In the genomic region with DNA sequence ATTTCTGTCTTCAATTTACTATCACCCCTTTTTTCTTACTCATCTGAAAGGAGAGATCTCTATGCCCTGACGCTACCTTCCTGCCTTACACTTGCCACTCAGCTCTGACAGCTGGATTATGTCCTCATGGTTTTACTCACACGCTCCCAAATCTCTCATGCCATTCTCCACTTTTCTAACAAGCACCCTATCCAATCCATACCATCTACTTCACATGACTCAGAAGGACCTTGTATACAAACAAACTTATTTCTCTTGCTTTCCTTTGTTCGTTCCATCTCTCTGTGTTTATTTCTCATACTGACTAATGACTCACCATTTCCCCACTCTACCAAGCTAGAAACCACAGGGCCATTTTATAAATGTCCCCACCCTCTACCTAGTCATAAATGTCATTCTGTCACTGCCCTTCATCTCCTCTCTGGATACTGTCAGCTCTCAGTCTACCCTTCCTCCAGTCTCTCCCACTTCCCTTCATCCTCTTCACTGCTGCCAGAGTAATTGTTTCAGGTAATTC, we compare ENCODE assay signal across 8 cellular contexts.
DNase-seq lines count a peak whose midpoint lies in the region; ATAC-seq and TF ChIP-seq lines count a peak whose summit lies in the region.
"Had no signal": no experiment of that assay in that cellular context is flagged by ENCODE, and none has a peak within 500 bp of the region (broad histone marks: within the 10 kb centered on the region; RNA-seq: fewer than 3 reads in every experiment).

No MANE protein-coding gene starts in this region.

- no peak overlapping the region for H3K27ac ChIP-seq in neuronal stem cell (replicated peaks; ENCODE audit: low read length)
- H3K27ac ChIP-seq: HL-60 had no signal

- no peak overlapping the region for H2BK15ac ChIP-seq in neuronal stem cell (ENCODE audit: low read length)

- no peak overlapping the region for H3K4ac ChIP-seq in neuronal stem cell (ENCODE audit: low read length)

- WGBS in lower leg skin, 2 donors: 93% methylated on average over 3 of the region's 3 CpGs
- no CpG with 5 or more reads among the region's 3 CpGs for WGBS in neuronal stem cell (ENCODE audit: extremely low coverage in 2 of 2, insufficient read length in 2 of 2, insufficient replicate concordance in 1 of 2), 2 donors

- no peaks in the 10 kb centered on the region for H3K27me3 ChIP-seq in neuronal stem cell (ENCODE audit: control insufficient read depth in 3 of 3, insufficient read depth in 3 of 3, low read depth in 1 of 3, low read length in 3 of 3)

- H3K9me3 ChIP-seq in neuronal stem cell (replicated peaks in 1 of 2; ENCODE audit: control insufficient read depth in 2 of 2, insufficient read depth in 1 of 2, low read depth in 1 of 2, low read length in 2 of 2): no peaks in the 10 kb centered on the region

- DNase-seq in T-cell (no peak), naive B cell (no peak), lower leg skin (ENCODE audit: low spot score in 2 of 2) (no peak), neuronal stem cell (ENCODE audit: low spot score) (no peak), GM03348 (ENCODE audit: low spot score) (no peak)

- peaks cover 12 to 28% (median 21%) of the 10 kb centered on the region in 3 donors for H3K4me1 Mint-ChIP-seq in T-cell
- H3K4me1 Mint-ChIP-seq in naive B cell: no peaks in the 10 kb centered on the region

- no peak overlapping the region for H2BK120ac ChIP-seq in neuronal stem cell (ENCODE audit: low read depth, low read length)

- no peak overlapping the region for H4K91ac ChIP-seq in neuronal stem cell (ENCODE audit: low read depth, low read length, poor library complexity)

- H3K27me3 Mint-ChIP-seq in T-cell: no peaks in the 10 kb centered on the region
- H3K27me3 Mint-ChIP-seq in naive B cell: no peaks in the 10 kb centered on the region

- CTCF ChIA-PET in T-cell (lab: Charles Lee): no interaction called here

- H3K9ac ChIP-seq in neuronal stem cell (ENCODE audit: low read depth, low read length, poor library complexity): no peak overlapping the region

- H3K9me3 Mint-ChIP-seq in T-cell (no peaks in the 10 kb centered on the region), naive B cell (no peaks in the 10 kb centered on the region)

- TF ChIP-seq POLR2A in lower leg skin (IDR thresholded peaks at IDR 0.05): no peak

- no peak overlapping the region for H2AFZ ChIP-seq in neuronal stem cell (ENCODE audit: low read length)

- no peak overlapping the region for H3K4me2 ChIP-seq in neuronal stem cell (ENCODE audit: insufficient read depth, low read length, poor library complexity, severe bottlenecking)

- H3K4me3 Mint-ChIP-seq in T-cell: peak overlapping the region in 2 of 3 donors; percentile 0 to 7
- H3K4me3 Mint-ChIP-seq in naive B cell: no peak overlapping the region

- no peak overlapping the region for H3K23ac ChIP-seq in neuronal stem cell (ENCODE audit: low read depth, low read length, poor library complexity)

- peak; percentile 71 for ATAC-seq in GM18520 (IDR thresholded peaks at IDR 0.05; ENCODE audit: unreplicated experiment)
- peak; percentile 75 for ATAC-seq in HG02623 (IDR thresholded peaks at IDR 0.05; ENCODE audit: unreplicated experiment)
- ATAC-seq in T-cell (replicated peaks in 1 of 4): peak in 3 of 4 experiments; percentile 80 to 94 (median 88)
- no peak for ATAC-seq in naive B cell (ENCODE audit: low read depth in 2 of 2)

- H3K18ac ChIP-seq in neuronal stem cell (ENCODE audit: low read length): no peak overlapping the region

- H4K8ac ChIP-seq in neuronal stem cell (ENCODE audit: low read depth, low read length): no peak overlapping the region

- no peak for TF ChIP-seq CTCF in lower leg skin (IDR thresholded peaks at IDR 0.05)

- peak overlapping the region; percentile 80 to 85 for H3K27ac Mint-ChIP-seq in T-cell
- peak overlapping the region in 4 of 6 donors; percentile 6 to 69 (median 58) for H3K27ac Mint-ChIP-seq in naive B cell

- intact Hi-C loops in lower leg skin (cut with DNase I; ENCODE audit: low total_unique reads): no loop called here

- H3K36me3 Mint-ChIP-seq in T-cell (peaks cover 78% of the 10 kb centered on the region), naive B cell (peaks cover 43 to 54% of the 10 kb centered on the region in 2 donors)

- H3K14ac ChIP-seq in neuronal stem cell (ENCODE audit: low read length): no peak overlapping the region

- H2AK5ac ChIP-seq in neuronal stem cell (ENCODE audit: low read depth, low read length): no peak overlapping the region

- H3K4me3 ChIP-seq in lower leg skin (ENCODE audit: low read depth, poor library complexity, severe bottlenecking) (no peak overlapping the region), neuronal stem cell (ENCODE audit: low read length in 2 of 2) (no peak overlapping the region)

- H3K4me1 ChIP-seq in neuronal stem cell (ENCODE audit: control insufficient read depth in 2 of 2, insufficient read depth in 1 of 2, low read depth in 1 of 2, low read length in 2 of 2): no peaks in the 10 kb centered on the region

- H2BK12ac ChIP-seq in neuronal stem cell (ENCODE audit: low read length): no peak overlapping the region

- POLR2A ChIA-PET in T-cell (lab: Charles Lee): no interaction called here

- H3K36me3 ChIP-seq in neuronal stem cell (replicated peaks in 1 of 2; ENCODE audit: control insufficient read depth in 2 of 2, insufficient read depth in 2 of 2, low read length in 2 of 2): peaks cover 18 to 94% of the 10 kb centered on the region in 2 donors

- H3K79me1 ChIP-seq in neuronal stem cell (ENCODE audit: low read depth, low read length): no peaks in the 10 kb centered on the region

- no peak overlapping the region for H2BK5ac ChIP-seq in neuronal stem cell (ENCODE audit: low read length)

Comparison
In these comparisons a context has a peak if more than half of its experiments do, and no peak if none do; other contexts are left out.
1. ATAC-seq: peak in GM18520 (single experiment), HG02623 (single experiment) and T-cell (3 of 4); none in naive B cell (0 of 2).
2. H3K4me3 Mint-ChIP-seq: peak in T-cell (2 of 3); none in naive B cell (0 of 8).